1 cellular context compared by ENCODE assay signal in the genomic region with DNA sequence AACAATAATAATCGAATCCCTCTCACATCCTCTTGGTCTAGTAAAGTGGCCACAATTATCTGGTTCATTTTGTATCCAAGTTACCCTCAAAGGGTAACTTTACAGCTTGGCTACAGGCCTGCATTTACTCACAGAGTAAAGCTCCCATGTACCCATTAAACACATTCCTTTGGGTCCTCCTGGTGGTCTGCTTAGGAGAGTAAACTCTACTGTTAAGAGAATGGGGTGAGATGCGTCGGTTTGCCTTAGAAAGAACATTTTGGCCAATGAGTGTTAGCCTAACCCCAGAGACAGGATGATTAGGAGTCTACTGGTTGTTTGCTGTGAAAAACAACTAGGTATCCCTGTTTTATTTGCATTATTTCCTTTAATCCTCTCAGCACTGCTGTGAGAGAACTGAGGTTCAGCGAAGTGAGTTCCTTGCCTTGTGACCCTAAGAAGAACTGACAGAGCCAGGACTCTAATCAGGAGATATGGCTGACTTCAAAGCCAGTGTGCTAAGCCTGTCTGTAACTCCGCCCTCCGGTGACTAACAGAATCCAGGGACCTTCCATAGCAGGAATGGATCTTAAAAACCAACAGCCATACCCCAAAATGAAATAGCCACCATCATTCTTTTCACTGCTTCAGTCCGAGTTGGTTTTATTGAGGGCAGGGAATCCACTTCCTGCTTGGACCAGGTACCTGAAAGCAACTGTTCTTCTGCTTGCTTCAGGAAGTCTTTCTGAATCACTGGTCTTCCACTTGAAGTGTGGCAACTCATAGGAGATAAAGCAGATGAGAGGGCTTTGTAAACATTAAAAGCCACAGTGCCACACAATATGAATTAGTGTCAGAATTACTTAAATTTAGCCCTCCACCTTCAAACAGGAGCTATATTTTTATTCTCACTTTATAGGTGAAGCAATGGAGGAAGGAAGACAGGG.
TF ChIP-seq lines count a peak whose summit lies in the region.

No MANE protein-coding gene starts in this region.

TF ChIP-seq in WTC11, 78 proteins besides CTCF, POLR2A, EP300 and RAD21 (continued from another document):
- TF ChIP-seq TP53 (CRISPR knock-in tag; IDR thresholded peaks at IDR 0.05) (no peak), RELA (CRISPR knock-in tag; IDR thresholded peaks at IDR 0.05; ENCODE audit: borderline replicate concordance) (no peak), ZNF232 (CRISPR knock-in tag; IDR thresholded peaks at IDR 0.05) (no peak), ELF4 (CRISPR knock-in tag; IDR thresholded peaks at IDR 0.05; ENCODE audit: low read depth) (no peak)
TF ChIP-seq in WTC11: peak in this region for 0.
